Comparison of ENCODE assay signal across 25 cellular contexts in the genomic region with DNA sequence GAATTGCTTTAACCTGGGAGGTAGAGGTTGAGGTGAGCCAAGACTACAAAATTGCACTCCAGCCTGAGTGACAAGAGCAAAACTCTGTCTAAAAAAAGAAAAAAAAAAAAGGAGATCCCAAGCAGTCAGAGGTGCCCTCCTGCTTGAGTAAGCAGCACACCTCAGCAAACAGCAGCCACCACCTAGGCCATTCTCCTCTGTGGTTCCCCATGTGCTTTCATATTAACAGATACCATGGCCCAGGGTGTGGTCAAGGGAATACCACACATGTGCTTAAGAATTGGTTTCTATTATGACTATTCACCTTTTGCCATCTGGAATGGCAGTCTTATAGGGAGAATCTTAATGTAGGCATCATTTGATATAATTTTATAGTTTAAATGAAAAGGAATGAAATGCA.
"Had no signal": no experiment of that assay in that cellular context is flagged by ENCODE, and none has a peak within 500 bp of the region (broad histone marks: within the 10 kb centered on the region; RNA-seq: fewer than 3 reads in every experiment).

No MANE protein-coding gene starts in this region.

- H3K27ac ChIP-seq: adrenal gland, brain microvascular endothelial cell, cardiac muscle cell, SJCRH30, SK-N-MC had no signal

- H3K4me1 ChIP-seq: adrenal gland, SJCRH30 had no signal

- H3K4me3 ChIP-seq: adrenal gland, cardiac muscle cell, SJCRH30, SK-N-MC had no signal

- DNase-seq: activated CD4-positive, alpha-beta T cell treated with anti-CD3 and anti-CD28 coated beads for 36 hours; activated CD4-positive, alpha-beta T cell treated with anti-CD3 and anti-CD28 coated beads, Interleukin-2, amount 10 ng/mL, durations not matched to agents 7 days and 5 days; activated CD4-positive, alpha-beta T cell treated with anti-CD3 and anti-CD28 coated beads, Interleukin-2, amount 50 U/mL, for 48 hours; activated CD8-positive, alpha-beta T cell treated with anti-CD3 and anti-CD28 coated beads, Interleukin-2, amount 10 ng/mL, durations not matched to agents 7 days and 5 days; activated effector memory CD4-positive, alpha-beta T cell treated with anti-CD3 and anti-CD28 coated beads, Interleukin-2, amount 50 U/mL, for 16 hours; activated naive CD4-positive, alpha-beta T cell; activated T-cell treated with anti-CD3 and anti-CD28 coated beads for 4 hours; activated T-cell treated with anti-CD3 and anti-CD28 coated beads, Interleukin-2, amount 50 U/mL, for 48 hours; adrenal gland; anterior cingulate cortex; brain microvascular endothelial cell; NCI-H1105; NCI-H1417 treated with DMSO at 0.1 percent for 48 hours; NCI-H187 treated with DMSO at 0.1 percent for 48 hours; NCI-H2081; NCI-H2171 treated with DMSO at 0.1 percent for 48 hours; NCI-H226; NCI-H446 treated with DMSO at 0.1 percent for 48 hours; NCI-H524; NCI-H69; NCI-H82; SHP77; SJCRH30 had no signal

- H3K27me3 ChIP-seq: adrenal gland, brain microvascular endothelial cell, cardiac muscle cell, SJCRH30 had no signal

- H3K9me3 ChIP-seq: adrenal gland, SJCRH30 had no signal
